ENCODE assay signal across 15 cellular contexts in genomic region chr11:69217276-69218105, GRCh38.
A peak's percentile ranks its signal among the peaks of the same experiment; 100 is the strongest.
DNase-seq lines count a peak whose midpoint lies in the region; ATAC-seq and TF ChIP-seq lines count a peak whose summit lies in the region.
"Had no signal": no experiment of that assay in that cellular context is flagged by ENCODE, and none has a peak within 500 bp of the region (broad histone marks: within the 10 kb centered on the region; RNA-seq: fewer than 3 reads in every experiment).

No MANE protein-coding gene starts in this region.

- no peak overlapping the region for H3K4me3 Mint-ChIP-seq in chondrocyte (ENCODE audit: unreplicated experiment)

- CTCF ChIA-PET in A673 (lab: Charles Lee) = no interaction called here

- H3K4me3 ChIP-seq in heart left ventricle (no peak overlapping the region), vagina (no peak overlapping the region), A673 (ENCODE audit: low read depth, low read length, poor library complexity, severe bottlenecking) (no peak overlapping the region)
- H3K4me3 ChIP-seq: lung had no signal

- ATAC-seq in heart left ventricle (peak in 3 of 4 donors; percentile 56 to 59 (median 58)), Right ventricle myocardium inferior (no peak), HG02938 (IDR thresholded peaks at IDR 0.05; ENCODE audit: unreplicated experiment) (no peak)
- ATAC-seq: activated naive CD4-positive, alpha-beta T cell treated with anti-CD3 and anti-CD28 coated beads, Interleukin-2, amount 50 U/mL, for 72 hours had no signal

- peak in 3 of 5 donors; percentile 6 to 25 (median 16) for DNase-seq in heart left ventricle
- DNase-seq in Right ventricle myocardium inferior (ENCODE audit: missing footprints) = no peak
- DNase-seq in chondrocyte (ENCODE audit: low spot score) = peak; percentile 85
- DNase-seq in myocyte (ENCODE audit: low read depth) = peak; percentile 18
- peak; percentile 79 to 94 for DNase-seq in vagina (ENCODE audit: extremely low spot score in 2 of 2)
- DNase-seq in A673 (ENCODE audit: low spot score) = no peak
- DNase-seq in NCI-H1694 treated with DMSO at 0.1 percent for 48 hours (lab: John Stamatoyannopoulos, UW) = no peak
- DNase-seq: DND-41, MV-4-11, RPMI8226, trophoblast cell had no signal

- H3K9me3 ChIP-seq in heart left ventricle (no peaks in the 10 kb centered on the region), vagina (no peaks in the 10 kb centered on the region), A673 (ENCODE audit: low read depth, low read length, poor library complexity, severe bottlenecking) (no peaks in the 10 kb centered on the region)

- 49 to 68% (median 53%) methylated on average over 3 to 9 of the region's 9 CpGs for WGBS in heart left ventricle, 4 donors

- H3K36me3 ChIP-seq in heart left ventricle (no peaks in the 10 kb centered on the region), vagina (no peaks in the 10 kb centered on the region), A673 (ENCODE audit: insufficient read depth, low read length, poor library complexity, severe bottlenecking) (no peaks in the 10 kb centered on the region)

- no TSS peak for BruUV-seq in A673 (replicated peaks; lab: Mats Ljungman, UMichigan)

- H3K27ac Mint-ChIP-seq in chondrocyte (ENCODE audit: unreplicated experiment) = no peak overlapping the region
- H3K27ac Mint-ChIP-seq: activated naive CD4-positive, alpha-beta T cell treated with anti-CD3 and anti-CD28 coated beads, Interleukin-2, amount 50 U/mL, for 72 hours had no signal

- intact Hi-C loops in heart left ventricle (cut with DNase I) = loop anchor here in 1 of 10 donors (10.0 kb wide), 1 partner anchor 83 kb away; no protein-coding TSS in a partner anchor
- intact Hi-C loops in Right ventricle myocardium inferior (cut with DNase I) = loop anchor here (10.0 kb wide), 1 partner anchor 113 kb away; no protein-coding TSS in a partner anchor
- intact Hi-C loops in vagina (cut with DNase I) = no loop called here
- intact Hi-C loops in A673 (cut with micrococcal nuclease; ENCODE audit: unreplicated experiment) = no loop called here

- no peak for TF ChIP-seq CTCF in heart left ventricle (IDR thresholded peaks at IDR 0.05)
- TF ChIP-seq CTCF in chondrocyte (IDR thresholded peaks at IDR 0.05) = no peak
- no peak for TF ChIP-seq CTCF in vagina (IDR thresholded peaks at IDR 0.05)
- no peak for TF ChIP-seq CTCF in A673 (conservative IDR thresholded peaks at IDR 0.05; ENCODE audit: low read depth, low read length)

- H3K27me3 ChIP-seq in heart left ventricle = peaks cover 0 to 5% (median 0%) of the 10 kb centered on the region in 9 donors
- H3K27me3 ChIP-seq in vagina = no peaks in the 10 kb centered on the region
- H3K27me3 ChIP-seq in A673 (replicated peaks; ENCODE audit: insufficient read depth, low read depth, low read length, poor library complexity) = no peaks in the 10 kb centered on the region

- no peaks in the 10 kb centered on the region for H3K4me1 Mint-ChIP-seq in chondrocyte (ENCODE audit: low read depth)

- H3K36me3 Mint-ChIP-seq in chondrocyte (ENCODE audit: low read depth) = no peaks in the 10 kb centered on the region
- H3K36me3 Mint-ChIP-seq: activated naive CD4-positive, alpha-beta T cell treated with anti-CD3 and anti-CD28 coated beads, Interleukin-2, amount 50 U/mL, for 72 hours had no signal

- no peaks in the 10 kb centered on the region for H3K9me3 Mint-ChIP-seq in chondrocyte (ENCODE audit: low read depth)
- H3K9me3 Mint-ChIP-seq: activated naive CD4-positive, alpha-beta T cell treated with anti-CD3 and anti-CD28 coated beads, Interleukin-2, amount 50 U/mL, for 72 hours had no signal

- peaks cover 5% of the 10 kb centered on the region for H3K27me3 Mint-ChIP-seq in chondrocyte (ENCODE audit: low read depth)

- H3K27ac ChIP-seq in heart left ventricle (no peak overlapping the region), vagina (no peak overlapping the region), A673 (ENCODE audit: low read depth, low read length, poor library complexity, severe bottlenecking) (no peak overlapping the region)
- H3K27ac ChIP-seq: epithelial cell of prostate had no signal

- H3K4me1 ChIP-seq in heart left ventricle (peaks cover 0 to 7% (median 0%) of the 10 kb centered on the region in 12 donors), vagina (peaks cover 16% of the 10 kb centered on the region), A673 (ENCODE audit: insufficient read depth, low read length, poor library complexity, severe bottlenecking) (no peaks in the 10 kb centered on the region)

- TF ChIP-seq POLR2A in heart left ventricle (IDR thresholded peaks at IDR 0.05) = no peak
- no peak for TF ChIP-seq POLR2A in vagina (IDR thresholded peaks at IDR 0.05)

- POLR2A ChIA-PET in A673 (lab: Charles Lee; ENCODE audit: low non-redundant PET) = no interaction called here

Comparison
In these comparisons a context has a peak if more than half of its experiments do, and no peak if none do; other contexts are left out.
1. ATAC-seq: peak in heart left ventricle (3 of 4); none in Right ventricle myocardium inferior (single experiment) and HG02938 (single experiment).
2. DNase-seq: peak in heart left ventricle (3 of 5), chondrocyte (single experiment), myocyte (single experiment) and vagina (2 of 2); none in Right ventricle myocardium inferior (single experiment), A673 (single experiment) and NCI-H1694 treated with DMSO at 0.1 percent for 48 hours (single experiment).